1 cellular context compared by ENCODE assay signal in the genomic region with DNA sequence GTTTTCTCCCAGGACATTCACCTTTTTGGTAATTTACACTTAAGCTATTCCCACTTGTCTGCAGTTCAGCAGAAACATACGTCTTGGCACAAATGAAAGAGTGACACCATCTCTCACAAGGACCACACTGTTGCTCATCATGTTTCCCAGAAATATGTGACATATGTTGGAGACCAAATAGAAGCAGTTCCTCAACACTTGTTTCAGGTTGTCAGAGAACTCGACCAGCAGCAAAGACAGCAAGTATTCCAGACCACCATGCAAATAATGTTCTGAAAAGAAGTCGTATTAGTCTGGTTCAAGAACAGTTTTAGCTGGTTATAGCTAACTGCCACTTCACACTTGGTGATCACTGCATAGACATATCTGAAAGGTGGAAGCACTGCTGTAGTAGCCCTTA.
TF ChIP-seq lines count a peak whose summit lies in the region.

No MANE protein-coding gene starts in this region.

TF ChIP-seq in GM12878, 131 proteins besides CTCF, POLR2A, EP300 and RAD21 (continued from another document):
- peak; percentile 64; the same call in 1 of the 2 replicates for TF ChIP-seq SPI1 (IDR thresholded peaks at IDR 0.05; ENCODE audit: borderline replicate concordance, insufficient read depth, low read depth, low read length)
- 0 out of 2 replicates have a peak, but pooled peaks have one; percentile 46 for TF ChIP-seq BCL11A (IDR thresholded peaks at IDR 0.05; ENCODE audit: low read depth, low read length)
- peak; percentile 8; the same call in 1 of the 2 replicates for TF ChIP-seq PKNOX1 (IDR thresholded peaks at IDR 0.05)
- TF ChIP-seq PAX5 (IDR thresholded peaks at IDR 0.05; ENCODE audit: borderline replicate concordance, low read depth, low read length): no peak
- TF ChIP-seq CHD2 (IDR thresholded peaks at IDR 0.05; ENCODE audit: borderline replicate concordance, low read depth, low read length): no peak
- TF ChIP-seq KDM1A (IDR thresholded peaks at IDR 0.05; ENCODE audit: borderline replicate concordance): no peak
- TF ChIP-seq EED (IDR thresholded peaks at IDR 0.05; ENCODE audit: low read depth): 0 out of 2 replicates have a peak, but pooled peaks have one; percentile 32
- TF ChIP-seq IRF4 (IDR thresholded peaks at IDR 0.05; ENCODE audit: low read depth, low read length): 0 out of 2 replicates have a peak, but pooled peaks have one; percentile 23
